ENCODE assay signal across 8 cellular contexts in the genomic region with DNA sequence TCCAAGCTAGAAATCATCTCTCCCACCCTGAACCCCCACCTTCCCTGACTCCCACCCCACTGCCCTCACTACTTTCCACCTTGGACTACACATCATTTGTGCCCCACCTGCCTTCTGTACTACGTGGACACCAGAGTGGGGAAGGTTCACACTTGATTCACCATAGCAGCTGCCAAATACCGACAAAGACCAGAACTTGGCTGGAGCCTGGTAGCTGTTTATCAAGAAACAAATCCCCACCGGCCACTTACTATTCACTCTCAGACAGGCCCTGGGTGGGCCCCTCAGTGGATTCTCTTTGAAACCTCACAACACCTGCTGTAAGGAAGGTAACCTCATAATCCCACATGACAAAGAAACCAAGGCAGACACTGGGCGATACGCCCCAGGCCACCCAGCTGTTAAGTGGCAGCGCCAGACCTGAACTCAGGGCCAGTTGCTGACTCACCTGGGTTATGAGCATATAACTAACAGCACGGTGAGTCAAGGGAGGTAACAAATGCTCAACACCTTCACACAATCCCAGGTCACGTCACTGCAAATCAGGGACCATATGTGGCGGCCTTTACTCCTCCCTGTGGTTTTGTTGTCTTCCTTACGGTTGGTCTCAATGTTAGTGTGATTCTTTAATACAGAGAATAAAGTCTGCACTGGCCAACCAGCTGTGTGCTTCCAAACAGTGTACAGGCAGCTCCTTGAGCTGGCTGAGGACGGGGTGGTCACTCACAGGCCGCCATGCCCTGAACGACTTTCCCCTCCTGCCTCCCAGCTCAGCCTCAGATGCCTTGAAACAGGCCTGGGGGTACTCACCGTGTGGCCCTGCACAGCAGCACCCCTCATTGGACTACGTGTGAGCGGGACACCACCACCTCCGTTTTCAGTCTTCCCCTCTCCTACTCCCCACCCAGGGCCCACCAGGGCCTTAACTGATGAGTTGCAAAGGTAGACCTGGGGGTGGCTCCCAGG. TPM values are rescaled to one million over a fixed set of nuclear protein-coding genes. Genes with fewer than 3 reads are reported as not detected.
A peak's percentile ranks its signal among the peaks of the same experiment; 100 is the strongest.
DNase-seq lines count a peak whose midpoint lies in the region; ATAC-seq and TF ChIP-seq lines count a peak whose summit lies in the region.

No MANE protein-coding gene starts in this region.

- H3K4me1 Mint-ChIP-seq in activated CD8-positive, alpha-beta memory T cell treated with anti-CD3 and anti-CD28 coated beads, Interleukin-2, amount 10 ng/mL, durations not matched to agents 7 days and 5 days, result peaks cover 100% of the 10 kb centered on the region

- no peak for TF ChIP-seq CTCF in SK-N-SH (IDR thresholded peaks at IDR 0.05)

- CTCF ChIA-PET in activated CD8-positive, alpha-beta memory T cell treated with anti-CD3 and anti-CD28 coated beads, Interleukin-2, amount 10 ng/mL, durations not matched to agents 7 days and 5 days (lab: Charles Lee), result interaction anchor here (0.9 to 1.7 kb wide), 4 partner anchors 11 to 49 kb away, joined by 3 to 5 read pairs (median 3); no protein-coding TSS in a partner anchor
- CTCF ChIA-PET in SK-N-SH (lab: Yijun Ruan, JAX), result no interaction called here

- H3K4me3 ChIP-seq in H7 (ENCODE audit: insufficient read depth, low read depth, low read length) (no peak overlapping the region), skeletal muscle tissue (ENCODE audit: low read length in 3 of 3) (peak overlapping the region; percentile 9 to 54 (median 31)), SK-N-SH (ENCODE audit: low read depth in 2 of 2, low read length in 1 of 2) (no peak overlapping the region)

- no peak for TF ChIP-seq EP300 in SK-N-SH (IDR thresholded peaks at IDR 0.05; ENCODE audit: borderline replicate concordance in 1 of 2, low read depth in 1 of 2, low read length in 1 of 2)

- peaks cover 84% of the 10 kb centered on the region for H3K36me3 Mint-ChIP-seq in activated CD8-positive, alpha-beta memory T cell treated with anti-CD3 and anti-CD28 coated beads, Interleukin-2, amount 10 ng/mL, durations not matched to agents 7 days and 5 days

- no peaks in the 10 kb centered on the region for H3K27me3 Mint-ChIP-seq in activated CD8-positive, alpha-beta memory T cell treated with anti-CD3 and anti-CD28 coated beads, Interleukin-2, amount 10 ng/mL, durations not matched to agents 7 days and 5 days

- peaks cover 99% of the 10 kb centered on the region for H4K20me1 ChIP-seq in SK-N-SH (ENCODE audit: insufficient read depth)

- H3K4me1 ChIP-seq in skeletal muscle tissue (ENCODE audit: control insufficient read depth in 3 of 3, insufficient read depth in 3 of 3, low read length in 3 of 3) (peaks cover 91 to 99% (median 98%) of the 10 kb centered on the region in 3 donors), SK-N-SH (ENCODE audit: control insufficient read depth in 1 of 2, insufficient read depth in 2 of 2, low read depth in 1 of 2, low read length in 1 of 2) (peaks cover 22 to 33% of the 10 kb centered on the region in 2 experiments; a peak in 3 of 4 replicates)

- 87% methylated on average over 12 of the region's 17 CpGs for WGBS in SK-N-SH (ENCODE audit: low lambda C conversion rate)

- peaks cover 97% of the 10 kb centered on the region for H3K79me2 ChIP-seq in SK-N-SH (ENCODE audit: insufficient read depth)

- H3K27ac Mint-ChIP-seq in activated CD8-positive, alpha-beta memory T cell treated with anti-CD3 and anti-CD28 coated beads, Interleukin-2, amount 10 ng/mL, durations not matched to agents 7 days and 5 days, result peak overlapping the region; percentile 78

- H3K9ac ChIP-seq in skeletal muscle tissue (ENCODE audit: low read depth in 1 of 3, low read length in 3 of 3) (peak overlapping the region; percentile 52 to 74 (median 60)), SK-N-SH (no peak overlapping the region)

- peak; percentile 34 for DNase-seq in H7
- DNase-seq in activated CD8-positive, alpha-beta memory T cell treated with anti-CD3 and anti-CD28 coated beads, Interleukin-2, amount 10 ng/mL, durations not matched to agents 7 days and 5 days, result no peak
- no peak for DNase-seq in iPS-NIHi11 (ENCODE audit: low spot score)
- DNase-seq in inferior parietal cortex (ENCODE audit: extremely low spot score), result no peak
- DNase-seq in effector CD8-positive, alpha-beta T cell (lab: John Stamatoyannopoulos, UW), result no peak
- DNase-seq in SK-N-SH, result no peak

- peak; percentile 14 for ATAC-seq in activated CD8-positive, alpha-beta memory T cell treated with anti-CD3 and anti-CD28 coated beads, Interleukin-2, amount 10 ng/mL, durations not matched to agents 7 days and 5 days
- ATAC-seq in esophagus mucosa, result peak; percentile 78

- peaks cover 40% of the 10 kb centered on the region for H3F3A ChIP-seq in SK-N-SH (replicated peaks; ENCODE audit: insufficient read depth)

- POLR2A ChIA-PET in SK-N-SH (lab: Yijun Ruan, JAX), result no interaction called here

- H3K9me3 ChIP-seq in skeletal muscle tissue (ENCODE audit: control insufficient read depth in 3 of 3, low read length in 3 of 3) (no peaks in the 10 kb centered on the region), SK-N-SH (no peaks in the 10 kb centered on the region)

- no peak overlapping the region for H3K4me2 ChIP-seq in SK-N-SH

- H2AFZ ChIP-seq in SK-N-SH (ENCODE audit: low read depth), result no peak overlapping the region

- H3K36me3 ChIP-seq in H7 (replicated peaks; ENCODE audit: control insufficient read depth, insufficient read depth, low read length), result peaks cover 25% of the 10 kb centered on the region
- peaks cover 33 to 46% (median 39%) of the 10 kb centered on the region in 3 donors for H3K36me3 ChIP-seq in skeletal muscle tissue (ENCODE audit: control insufficient read depth in 3 of 3, insufficient read depth in 3 of 3, low read length in 3 of 3)
- peaks cover 39 to 57% of the 10 kb centered on the region in 2 experiments for H3K36me3 ChIP-seq in SK-N-SH (replicated peaks in 1 of 2; ENCODE audit: control insufficient read depth in 1 of 2, insufficient read depth in 2 of 2, low read length in 1 of 2)

- no peak for TF ChIP-seq RAD21 in SK-N-SH (IDR thresholded peaks at IDR 0.05; ENCODE audit: low read length)

- H3K9me3 Mint-ChIP-seq in activated CD8-positive, alpha-beta memory T cell treated with anti-CD3 and anti-CD28 coated beads, Interleukin-2, amount 10 ng/mL, durations not matched to agents 7 days and 5 days (ENCODE audit: low read depth), result no peaks in the 10 kb centered on the region

- H3K9me2 ChIP-seq in SK-N-SH, result no peaks in the 10 kb centered on the region

- no peaks in the 10 kb centered on the region for H3K27me3 ChIP-seq in H7 (ENCODE audit: control insufficient read depth, insufficient read depth, low read length)
- no peaks in the 10 kb centered on the region for H3K27me3 ChIP-seq in skeletal muscle tissue (ENCODE audit: control insufficient read depth in 3 of 3, insufficient read depth in 3 of 3, low read length in 3 of 3)
- H3K27me3 ChIP-seq in SK-N-SH (ENCODE audit: insufficient read depth), result no peaks in the 10 kb centered on the region

- peak overlapping the region; percentile 93 for H3K27ac ChIP-seq in skeletal muscle tissue (ENCODE audit: low read depth, low read length)
- no peak overlapping the region; a peak in 1 of 4 replicates for H3K27ac ChIP-seq in SK-N-SH (ENCODE audit: low read depth in 2 of 2, low read length in 1 of 2)

- H3K4me3 Mint-ChIP-seq in activated CD8-positive, alpha-beta memory T cell treated with anti-CD3 and anti-CD28 coated beads, Interleukin-2, amount 10 ng/mL, durations not matched to agents 7 days and 5 days, result peak overlapping the region; percentile 8

TF ChIP-seq in SK-N-SH, 30 proteins besides CTCF, POLR2A, EP300 and RAD21 (continues in another document):
- TF ChIP-seq FOXM1 (IDR thresholded peaks at IDR 0.05; ENCODE audit: low read depth), result no peak
- TF ChIP-seq GATA2 (CRISPR knock-in tag; IDR thresholded peaks at IDR 0.05), result no peak
- TF ChIP-seq RCOR1 (IDR thresholded peaks at IDR 0.05; ENCODE audit: low read length), result no peak
- no peak for TF ChIP-seq TCF12 (IDR thresholded peaks at IDR 0.05)
- no peak for TF ChIP-seq TAF1 (IDR thresholded peaks at IDR 0.05; ENCODE audit: borderline replicate concordance, low read depth, low read length)
- TF ChIP-seq RFX5 (IDR thresholded peaks at IDR 0.05; ENCODE audit: low read length), result no peak
- TF ChIP-seq POLR2AphosphoS5 (IDR thresholded peaks at IDR 0.05; ENCODE audit: low read depth, low read length), result no peak
- no peak for TF ChIP-seq FOXJ3 (CRISPR knock-in tag; IDR thresholded peaks at IDR 0.05)
- TF ChIP-seq NFIC (IDR thresholded peaks at IDR 0.05; ENCODE audit: borderline replicate concordance), result no peak
- TF ChIP-seq SMC3 (IDR thresholded peaks at IDR 0.05; ENCODE audit: low read depth, low read length), result no peak
- no peak for TF ChIP-seq PBX3 (IDR thresholded peaks at IDR 0.05)
- TF ChIP-seq, protein P1, sequence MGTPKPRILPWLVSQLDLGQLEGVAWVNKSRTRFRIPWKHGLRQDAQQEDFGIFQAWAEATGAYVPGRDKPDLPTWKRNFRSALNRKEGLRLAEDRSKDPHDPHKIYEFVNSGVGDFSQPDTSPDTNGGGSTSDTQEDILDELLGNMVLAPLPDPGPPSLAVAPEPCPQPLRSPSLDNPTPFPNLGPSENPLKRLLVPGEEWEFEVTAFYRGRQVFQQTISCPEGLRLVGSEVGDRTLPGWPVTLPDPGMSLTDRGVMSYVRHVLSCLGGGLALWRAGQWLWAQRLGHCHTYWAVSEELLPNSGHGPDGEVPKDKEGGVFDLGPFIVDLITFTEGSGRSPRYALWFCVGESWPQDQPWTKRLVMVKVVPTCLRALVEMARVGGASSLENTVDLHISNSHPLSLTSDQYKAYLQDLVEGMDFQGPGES (IDR thresholded peaks at IDR 0.05; ENCODE audit: low read depth, low read length), result no peak
- no peak for TF ChIP-seq FOSL2 (IDR thresholded peaks at IDR 0.05; ENCODE audit: borderline replicate concordance, low read depth)

RNA-seq across cellular contexts. Expression of gene WDR1, which starts 7.5 kb away (rescaled TPM):
- 219 and 254 TPM in 2 replicates for total RNA-seq in H7 (2014; rRNA removed; shearing (Covaris generic))
- total RNA-seq in activated CD8-positive, alpha-beta memory T cell treated with anti-CD3 and anti-CD28 coated beads, Interleukin-2, amount 10 ng/mL, durations not matched to agents 7 days and 5 days, result 100 to 1,000 TPM; 481 to 538 TPM
- total RNA-seq in esophagus mucosa (253 TPM), skeletal muscle tissue (96.0 TPM)
- polyA plus RNA-seq in SK-N-SH (2012; rRNA removed), result 287 and 310 TPM in 2 replicates
- polyA plus RNA-seq in SK-N-SH (2012; cell fraction: cytosol; rRNA removed), result 240 and 255 TPM in 2 replicates
- 297 and 306 TPM in 2 replicates for polyA plus RNA-seq in SK-N-SH (2012; cell fraction: nucleus; rRNA removed)

Comparison
In these comparisons a context has a peak if more than half of its experiments do, and no peak if none do; other contexts are left out.
1. H3K4me3 ChIP-seq: peak in skeletal muscle tissue (3 of 3); none in H7 (single experiment) and SK-N-SH (0 of 2).